3 cellular contexts compared by ENCODE assay signal in the genomic region with DNA sequence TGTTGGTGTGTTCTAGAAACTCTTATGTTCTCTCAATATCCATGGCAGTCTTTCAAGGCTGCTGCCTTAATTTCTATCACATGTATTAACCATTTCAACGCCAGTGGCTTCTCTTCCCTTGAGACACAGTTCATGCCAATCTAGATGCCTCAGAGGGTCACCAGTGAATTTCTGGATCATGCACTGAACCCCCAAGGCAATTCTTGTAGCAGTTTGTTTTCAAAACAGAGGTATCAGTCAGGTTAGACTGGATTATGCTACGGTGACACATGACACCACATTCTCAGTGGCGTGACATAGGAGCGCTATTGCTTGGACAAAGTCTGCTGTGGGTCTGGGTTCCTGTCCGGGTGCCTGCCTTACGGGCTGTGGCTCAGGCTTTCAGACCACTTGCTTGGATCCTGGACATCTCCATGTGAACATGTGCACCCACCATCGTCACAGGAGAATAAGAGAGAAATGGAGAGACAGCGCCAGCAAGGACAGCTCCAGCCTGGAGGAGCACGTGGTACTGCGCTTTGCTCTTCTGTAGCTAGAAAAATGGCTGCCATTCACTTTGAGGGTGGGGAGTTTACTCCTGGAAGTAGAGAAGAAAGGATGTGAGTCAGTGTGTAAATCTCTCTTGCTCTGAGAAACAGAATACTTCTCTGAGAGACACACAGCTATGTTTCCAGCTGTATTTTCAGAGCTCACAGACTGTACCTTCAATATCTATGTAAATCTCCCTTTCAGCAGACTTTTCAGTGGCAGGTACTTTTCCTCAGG.
A peak's percentile ranks its signal among the peaks of the same experiment; 100 is the strongest.
TF ChIP-seq lines count a peak whose summit lies in the region.

No MANE protein-coding gene starts in this region.

TF ChIP-seq in SK-N-SH, 30 proteins besides CTCF, POLR2A, EP300 and RAD21 (continued from another document):
- no peak for TF ChIP-seq EZH2phosphoT487 (IDR thresholded peaks at IDR 0.05; ENCODE audit: borderline replicate concordance, low read depth)
- no peak for TF ChIP-seq FOXM1 (IDR thresholded peaks at IDR 0.05; ENCODE audit: low read depth)
- TF ChIP-seq, protein P1, sequence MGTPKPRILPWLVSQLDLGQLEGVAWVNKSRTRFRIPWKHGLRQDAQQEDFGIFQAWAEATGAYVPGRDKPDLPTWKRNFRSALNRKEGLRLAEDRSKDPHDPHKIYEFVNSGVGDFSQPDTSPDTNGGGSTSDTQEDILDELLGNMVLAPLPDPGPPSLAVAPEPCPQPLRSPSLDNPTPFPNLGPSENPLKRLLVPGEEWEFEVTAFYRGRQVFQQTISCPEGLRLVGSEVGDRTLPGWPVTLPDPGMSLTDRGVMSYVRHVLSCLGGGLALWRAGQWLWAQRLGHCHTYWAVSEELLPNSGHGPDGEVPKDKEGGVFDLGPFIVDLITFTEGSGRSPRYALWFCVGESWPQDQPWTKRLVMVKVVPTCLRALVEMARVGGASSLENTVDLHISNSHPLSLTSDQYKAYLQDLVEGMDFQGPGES (IDR thresholded peaks at IDR 0.05; ENCODE audit: low read depth, low read length) = no peak
- TF ChIP-seq SIN3A (IDR thresholded peaks at IDR 0.05; ENCODE audit: borderline replicate concordance, low read depth, low read length) = no peak
- TF ChIP-seq ELF1 (IDR thresholded peaks at IDR 0.05) = no peak
- no peak for TF ChIP-seq MXI1 (IDR thresholded peaks at IDR 0.05; ENCODE audit: low read depth, low read length)
- no peak for TF ChIP-seq TCF12 (IDR thresholded peaks at IDR 0.05)
- no peak for TF ChIP-seq CHD2 (IDR thresholded peaks at IDR 0.05; ENCODE audit: low read length, partially characterized antibody)
- TF ChIP-seq FOSL2 (IDR thresholded peaks at IDR 0.05; ENCODE audit: borderline replicate concordance, low read depth) = no peak
- TF ChIP-seq TEAD4 (IDR thresholded peaks at IDR 0.05; ENCODE audit: borderline replicate concordance, insufficient read depth) = no peak
- TF ChIP-seq, protein P2, sequence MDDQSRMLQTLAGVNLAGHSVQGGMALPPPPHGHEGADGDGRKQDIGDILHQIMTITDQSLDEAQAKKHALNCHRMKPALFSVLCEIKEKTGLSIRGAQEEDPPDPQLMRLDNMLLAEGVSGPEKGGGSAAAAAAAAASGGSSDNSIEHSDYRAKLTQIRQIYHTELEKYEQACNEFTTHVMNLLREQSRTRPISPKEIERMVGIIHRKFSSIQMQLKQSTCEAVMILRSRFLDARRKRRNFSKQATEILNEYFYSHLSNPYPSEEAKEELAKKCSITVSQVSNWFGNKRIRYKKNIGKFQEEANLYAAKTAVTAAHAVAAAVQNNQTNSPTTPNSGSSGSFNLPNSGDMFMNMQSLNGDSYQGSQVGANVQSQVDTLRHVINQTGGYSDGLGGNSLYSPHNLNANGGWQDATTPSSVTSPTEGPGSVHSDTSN (IDR thresholded peaks at IDR 0.05) = no peak
- TF ChIP-seq, protein P3, sequence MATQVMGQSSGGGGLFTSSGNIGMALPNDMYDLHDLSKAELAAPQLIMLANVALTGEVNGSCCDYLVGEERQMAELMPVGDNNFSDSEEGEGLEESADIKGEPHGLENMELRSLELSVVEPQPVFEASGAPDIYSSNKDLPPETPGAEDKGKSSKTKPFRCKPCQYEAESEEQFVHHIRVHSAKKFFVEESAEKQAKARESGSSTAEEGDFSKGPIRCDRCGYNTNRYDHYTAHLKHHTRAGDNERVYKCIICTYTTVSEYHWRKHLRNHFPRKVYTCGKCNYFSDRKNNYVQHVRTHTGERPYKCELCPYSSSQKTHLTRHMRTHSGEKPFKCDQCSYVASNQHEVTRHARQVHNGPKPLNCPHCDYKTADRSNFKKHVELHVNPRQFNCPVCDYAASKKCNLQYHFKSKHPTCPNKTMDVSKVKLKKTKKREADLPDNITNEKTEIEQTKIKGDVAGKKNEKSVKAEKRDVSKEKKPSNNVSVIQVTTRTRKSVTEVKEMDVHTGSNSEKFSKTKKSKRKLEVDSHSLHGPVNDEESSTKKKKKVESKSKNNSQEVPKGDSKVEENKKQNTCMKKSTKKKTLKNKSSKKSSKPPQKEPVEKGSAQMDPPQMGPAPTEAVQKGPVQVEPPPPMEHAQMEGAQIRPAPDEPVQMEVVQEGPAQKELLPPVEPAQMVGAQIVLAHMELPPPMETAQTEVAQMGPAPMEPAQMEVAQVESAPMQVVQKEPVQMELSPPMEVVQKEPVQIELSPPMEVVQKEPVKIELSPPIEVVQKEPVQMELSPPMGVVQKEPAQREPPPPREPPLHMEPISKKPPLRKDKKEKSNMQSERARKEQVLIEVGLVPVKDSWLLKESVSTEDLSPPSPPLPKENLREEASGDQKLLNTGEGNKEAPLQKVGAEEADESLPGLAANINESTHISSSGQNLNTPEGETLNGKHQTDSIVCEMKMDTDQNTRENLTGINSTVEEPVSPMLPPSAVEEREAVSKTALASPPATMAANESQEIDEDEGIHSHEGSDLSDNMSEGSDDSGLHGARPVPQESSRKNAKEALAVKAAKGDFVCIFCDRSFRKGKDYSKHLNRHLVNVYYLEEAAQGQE (IDR thresholded peaks at IDR 0.05; ENCODE audit: low read depth, low read length) = no peak
- TF ChIP-seq NFIC (IDR thresholded peaks at IDR 0.05; ENCODE audit: borderline replicate concordance) = no peak
- TF ChIP-seq NRF1 (IDR thresholded peaks at IDR 0.05; ENCODE audit: low read depth, low read length) = no peak
- TF ChIP-seq GABPA (IDR thresholded peaks at IDR 0.05; ENCODE audit: low read depth) = no peak

TF ChIP-seq in SK-N-SH treated with all-trans-retinoic acid at 6 μM for 48 hours, 23 proteins besides CTCF, POLR2A, EP300 and RAD21:
- TF ChIP-seq, protein P4, sequence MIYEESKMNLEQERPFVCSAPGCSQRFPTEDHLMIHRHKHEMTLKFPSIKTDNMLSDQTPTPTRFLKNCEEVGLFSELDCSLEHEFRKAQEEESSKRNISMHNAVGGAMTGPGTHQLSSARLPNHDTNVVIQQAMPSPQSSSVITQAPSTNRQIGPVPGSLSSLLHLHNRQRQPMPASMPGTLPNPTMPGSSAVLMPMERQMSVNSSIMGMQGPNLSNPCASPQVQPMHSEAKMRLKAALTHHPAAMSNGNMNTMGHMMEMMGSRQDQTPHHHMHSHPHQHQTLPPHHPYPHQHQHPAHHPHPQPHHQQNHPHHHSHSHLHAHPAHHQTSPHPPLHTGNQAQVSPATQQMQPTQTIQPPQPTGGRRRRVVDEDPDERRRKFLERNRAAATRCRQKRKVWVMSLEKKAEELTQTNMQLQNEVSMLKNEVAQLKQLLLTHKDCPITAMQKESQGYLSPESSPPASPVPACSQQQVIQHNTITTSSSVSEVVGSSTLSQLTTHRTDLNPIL (CRISPR knock-in tag; IDR thresholded peaks at IDR 0.05; ENCODE audit: low read depth) = no peak
- TF ChIP-seq SNAI2 (CRISPR knock-in tag; IDR thresholded peaks at IDR 0.05) (no peak), ZNF8 (CRISPR knock-in tag; IDR thresholded peaks at IDR 0.05) (no peak), TCF4 (CRISPR knock-in tag; IDR thresholded peaks at IDR 0.05; ENCODE audit: borderline replicate concordance) (no peak)
TF ChIP-seq in SK-N-SH treated with all-trans-retinoic acid at 6 μM for 48 hours: peak in this region for 0.

TF ChIP-seq in H1, 55 proteins besides CTCF, POLR2A, EP300 and RAD21 (continued from another document):
- no peak for TF ChIP-seq HDAC2 (IDR thresholded peaks at IDR 0.05; ENCODE audit: borderline replicate concordance in 1 of 2, low read depth in 2 of 2, low read length in 2 of 2)
- 0 out of 2 replicates have a peak, but pooled peaks have one; percentile 33 for TF ChIP-seq YY1 (IDR thresholded peaks at IDR 0.05; ENCODE audit: low read depth, low read length)
- no peak for TF ChIP-seq RFX5 (IDR thresholded peaks at IDR 0.05; ENCODE audit: borderline replicate concordance, low read depth, low read length)
